ENCODE assay signal across 8 cellular contexts in the genomic region with DNA sequence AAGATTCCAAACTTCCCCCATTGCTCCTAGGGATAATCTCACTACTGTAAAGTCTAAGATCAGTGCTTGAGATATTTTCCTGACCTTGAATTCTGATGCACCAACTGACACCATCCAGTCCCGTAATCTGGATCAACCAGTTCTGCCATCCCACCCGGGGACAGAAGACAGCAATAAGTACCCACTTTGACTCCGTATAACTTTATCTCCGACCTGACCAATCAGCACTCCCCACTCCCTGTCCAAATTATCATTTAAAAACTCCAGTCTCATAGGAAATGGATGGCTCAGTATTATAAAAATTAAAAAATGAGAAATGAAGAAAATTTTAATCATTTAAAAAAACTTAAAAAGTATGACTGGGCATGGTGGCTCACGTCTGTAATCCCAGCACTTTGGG.
"Had no signal": no experiment of that assay in that cellular context is flagged by ENCODE, and none has a peak within 500 bp of the region (broad histone marks: within the 10 kb centered on the region; RNA-seq: fewer than 3 reads in every experiment).

No MANE protein-coding gene starts in this region.

- ATAC-seq: GM12878 had no signal

- FAIRE-seq: G401.6, GM12878, GM12891, GM12892, GM18507, GM19239 had no signal

- H3K4me3 ChIP-seq: GM12878 had no signal

- DNase-seq: GDM1, GF-D8 had no signal
